ENCODE assay signal across 8 cellular contexts in genomic region chrX:154458954-154459829, GRCh38. TPM values are rescaled to one million over a fixed set of nuclear protein-coding genes. Genes with fewer than 3 reads are reported as not detected.
A peak's percentile ranks its signal among the peaks of the same experiment; 100 is the strongest.
DNase-seq lines count a peak whose midpoint lies in the region; ATAC-seq, FAIRE-seq and TF ChIP-seq lines count a peak whose summit lies in the region.

No MANE protein-coding gene starts in this region.

- H3K27me3 ChIP-seq in GM12878 (replicated peaks in 1 of 2; ENCODE audit: control insufficient read depth in 2 of 2, insufficient read depth in 2 of 2, low read length in 1 of 2): no peaks in the 10 kb centered on the region
- no peaks in the 10 kb centered on the region for H3K27me3 ChIP-seq in keratinocyte (ENCODE audit: control insufficient read depth, extremely low read depth, insufficient read depth, low read length)

- H3K79me2 ChIP-seq in GM12878 (ENCODE audit: control insufficient read depth, insufficient read depth, low read length) (peaks cover 9% of the 10 kb centered on the region), keratinocyte (ENCODE audit: control insufficient read depth, insufficient read depth, low read length) (peaks cover 8% of the 10 kb centered on the region)

- ATAC-seq in GM12878: peak; percentile 81
- peak; percentile 52 to 61 for ATAC-seq in stimulated activated naive B cell treated with anti-CD40 and anti-IgM and Interleukin-4, amounts not matched to agents 10 μg/mL and 1 μg/mL and 100 μg/mL, for 72 hours (replicated peaks)

- no TSS peak for BruUV-seq in GM12878 (replicated peaks; lab: Mats Ljungman, UMichigan)

- peak overlapping the region; percentile 82 for H3K27ac Mint-ChIP-seq in stimulated activated naive B cell treated with anti-CD40 and anti-IgM and Interleukin-4, amounts not matched to agents 10 μg/mL and 1 μg/mL and 100 μg/mL, for 72 hours

- no peak for TF ChIP-seq RAD21 in GM12878 (IDR thresholded peaks at IDR 0.05; ENCODE audit: insufficient read depth, low read depth, low read length)

- H3K9me3 Mint-ChIP-seq in stimulated activated naive B cell treated with anti-CD40 and anti-IgM and Interleukin-4, amounts not matched to agents 10 μg/mL and 1 μg/mL and 100 μg/mL, for 72 hours: peaks cover 0 to 5% of the 10 kb centered on the region in 2 donors

- H3K4me1 Mint-ChIP-seq in stimulated activated naive B cell treated with anti-CD40 and anti-IgM and Interleukin-4, amounts not matched to agents 10 μg/mL and 1 μg/mL and 100 μg/mL, for 72 hours: peaks cover 13 to 21% of the 10 kb centered on the region in 2 donors

- H3K4me3 Mint-ChIP-seq in stimulated activated naive B cell treated with anti-CD40 and anti-IgM and Interleukin-4, amounts not matched to agents 10 μg/mL and 1 μg/mL and 100 μg/mL, for 72 hours: peak overlapping the region; percentile 83 to 86

- no peaks in the 10 kb centered on the region for H3K9me1 ChIP-seq in keratinocyte (ENCODE audit: control insufficient read depth, extremely low read depth, insufficient read depth, low read length)

- H2AFZ ChIP-seq in GM12878 (ENCODE audit: control insufficient read depth, low read depth, low read length) (no peak overlapping the region), keratinocyte (ENCODE audit: control insufficient read depth, low read length) (no peak overlapping the region)

- H3K9me3 ChIP-seq in GM12878 (replicated peaks; ENCODE audit: control insufficient read depth, insufficient read depth, low read length) (no peaks in the 10 kb centered on the region; the same call in 2 of the 3 replicates), keratinocyte (ENCODE audit: control insufficient read depth, low read depth, low read length) (no peaks in the 10 kb centered on the region)

- H3K4me1 ChIP-seq in GM12878 (ENCODE audit: control insufficient read depth, insufficient read depth, low read length) (no peaks in the 10 kb centered on the region), keratinocyte (ENCODE audit: control insufficient read depth, extremely low read depth, insufficient read depth, low read length) (peaks cover 4% of the 10 kb centered on the region)

- peak; percentile 36 for DNase-seq in GM03348 (ENCODE audit: low spot score)
- DNase-seq in NCI-H1436 treated with DMSO at 0.1 percent for 48 hours (lab: John Stamatoyannopoulos, UW): peak; percentile 6
- DNase-seq in GM12878 (ENCODE audit: low read depth, low spot score): no peak
- no peak for DNase-seq in keratinocyte (ENCODE audit: low read depth, low spot score)
- DNase-seq in stimulated activated naive B cell treated with anti-CD40 and anti-IgM and Interleukin-4, amounts not matched to agents 10 μg/mL and 1 μg/mL and 100 μg/mL, for 72 hours: no peak
- no peak for DNase-seq in OCI-M2 (lab: John Stamatoyannopoulos, UW; ENCODE audit: unreplicated experiment)
- no peak for DNase-seq in HTR-8/SVneo (ENCODE audit: insufficient read length, low spot score)
- no peak for DNase-seq in DMS114 treated with DMSO at 0.1 percent for 48 hours (lab: John Stamatoyannopoulos, UW; ENCODE audit: unreplicated experiment)

- TF ChIP-seq CTCF in GM12878 (IDR thresholded peaks at IDR 0.05 in 2 of 3, conservative IDR thresholded peaks at IDR 0.05 in 1 of 3; ENCODE audit: control insufficient read depth in 2 of 3, extremely low read depth in 1 of 3, insufficient read depth in 1 of 3, low read depth in 3 of 3, low read length in 3 of 3) (no peak), keratinocyte (optimal IDR thresholded peaks at IDR 0.05 in 1 of 3, IDR thresholded peaks at IDR 0.05 in 1 of 3, conservative IDR thresholded peaks at IDR 0.05 in 1 of 3; ENCODE audit: extremely low read depth in 1 of 3, insufficient read depth in 2 of 3, low read length in 3 of 3) (no peak)

- SMC1A ChIA-PET in GM12878 (lab: Charles Lee; ENCODE audit: uncharacterized antibody, unreplicated experiment): interaction anchor here (1.0 kb wide), 1 partner anchor 68 kb away, joined by 3 read pairs; no protein-coding TSS in a partner anchor

- RAD21 ChIA-PET in GM12878 (lab: Charles Lee; ENCODE audit: unreplicated experiment): no interaction called here

- H3K27ac ChIP-seq in GM12878 (ENCODE audit: control insufficient read depth, insufficient read depth) (no peak overlapping the region), keratinocyte (ENCODE audit: control insufficient read depth, insufficient read depth, low read length) (no peak overlapping the region)

- no peaks in the 10 kb centered on the region for H4K20me1 ChIP-seq in GM12878 (ENCODE audit: control insufficient read depth, insufficient read depth)
- H4K20me1 ChIP-seq in keratinocyte (ENCODE audit: control insufficient read depth, extremely low read depth, insufficient read depth, low read length): no peaks in the 10 kb centered on the region

- TF ChIP-seq EP300 in GM12878 (IDR thresholded peaks at IDR 0.05; ENCODE audit: borderline replicate concordance in 1 of 2, control insufficient read depth in 1 of 2, low read depth in 2 of 2, low read length in 2 of 2): no peak

- POLR2A ChIA-PET in GM12878 (lab: Charles Lee): interaction anchor here (0.8 to 0.9 kb wide), 4 partner anchors 13 to 28 kb away, joined by 3 to 4 read pairs (median 4); partner anchors contain the start of gene UBL4A

- CTCF ChIA-PET in GM12878 (lab: Yijun Ruan, JAX): interaction anchor here (1.2 to 1.4 kb wide), 2 partner anchors 68 to 86 kb away, joined by 3 to 4 read pairs; no protein-coding TSS in a partner anchor

- no peaks in the 10 kb centered on the region for H3K27me3 Mint-ChIP-seq in stimulated activated naive B cell treated with anti-CD40 and anti-IgM and Interleukin-4, amounts not matched to agents 10 μg/mL and 1 μg/mL and 100 μg/mL, for 72 hours

- H3K4me2 ChIP-seq in GM12878 (ENCODE audit: control insufficient read depth, insufficient read depth): peak overlapping the region; percentile 54
- H3K4me2 ChIP-seq in keratinocyte (ENCODE audit: control insufficient read depth, extremely low read depth, insufficient read depth, low read depth, low read length): peak overlapping the region; percentile 66

- no peak for TF ChIP-seq POLR2A in GM12878 (IDR thresholded peaks at IDR 0.05; ENCODE audit: low read depth, low read length)

- in situ Hi-C loops in GM12878 (cut with MboI): no loop called here

- dilution Hi-C loops in keratinocyte (cut with MboI; ENCODE audit: extremely low pct_ligation_motif_present, low sequenced_read_pairs): no loop called here

- H3K36me3 ChIP-seq in GM12878 (ENCODE audit: control insufficient read depth in 2 of 2, insufficient read depth in 2 of 2, low read length in 1 of 2): no peaks in the 10 kb centered on the region
- peaks cover 0 to 3% of the 10 kb centered on the region in 2 experiments for H3K36me3 ChIP-seq in keratinocyte (ENCODE audit: control insufficient read depth in 2 of 2, extremely low read depth in 1 of 2, insufficient read depth in 2 of 2, low read length in 2 of 2)

- intact Hi-C loops in GM12878 (cut with micrococcal nuclease; ENCODE audit: unreplicated experiment): no loop called here

- H3K4me3 ChIP-seq in GM12878: peak overlapping the region; percentile 77
- peak overlapping the region; percentile 48 to 62 (median 51) for H3K4me3 ChIP-seq in keratinocyte (ENCODE audit: control insufficient read depth in 2 of 3, extremely low read depth in 1 of 3, insufficient read depth in 2 of 3, low read depth in 1 of 3, low read length in 3 of 3)

- FAIRE-seq in GM12878 (lab: Jason Lieb, UNC): no peak
- FAIRE-seq in keratinocyte (lab: Jason Lieb, UNC): no peak
- FAIRE-seq in HTR-8/SVneo (lab: Jason Lieb, UNC): no peak

- 27% methylated on average over 11 of the region's 16 CpGs for WGBS in GM12878 (ENCODE audit: insufficient coverage, insufficient replicate concordance, low lambda C conversion rate, missing lambda C conversion rate)

- H3K9ac ChIP-seq in GM12878 (ENCODE audit: control insufficient read depth, insufficient read depth, low read length) (peak overlapping the region; percentile 56), keratinocyte (ENCODE audit: control insufficient read depth, extremely low read depth, insufficient read depth, low read length) (peak overlapping the region; percentile 41)

- peaks cover 15 to 20% of the 10 kb centered on the region in 2 donors for H3K36me3 Mint-ChIP-seq in stimulated activated naive B cell treated with anti-CD40 and anti-IgM and Interleukin-4, amounts not matched to agents 10 μg/mL and 1 μg/mL and 100 μg/mL, for 72 hours

RNA-seq across cellular contexts. Expression of gene PLXNA3, which starts 1.1 kb away (rescaled TPM):
- 41.6 and 54.9 TPM in 2 replicates for total RNA-seq in GM12878 (2013; cell fraction: nucleolus; rRNA removed)
- total RNA-seq in GM12878 (2014; rRNA removed) (2.7 and 3.6 TPM in 2 replicates), GM12878 (2014; rRNA removed; fragmentation: Illumina TruSeq; extraction: Trizol) (3.3 and 3.7 TPM in 2 replicates), GM12878 (2021) (19.2 and 26.8 TPM in 2 replicates)
- polyA plus RNA-seq in GM12878 (2011; ENCODE audit: low read depth): 10.4 TPM
- polyA plus RNA-seq in GM12878 (2011; rRNA removed) (3.2 and 11.0 TPM in 2 replicates), GM12878 (2014; fragmentation: Illumina TruSeq; extraction: Trizol) (4.8 and 10.8 TPM in 2 replicates), GM12878 (2014; fragmentation: Nextera tagmentation; extraction: Ambion mirVana) (under 1 TPM; 0.26 to 0.32 TPM), GM12878 (2014; rRNA removed) (14.5 and 20.1 TPM in 2 replicates), GM12878 (2016; fragmentation: Nextera tagmentation; extraction: Ambion mirVana) (1 to 10 TPM; 3.0 to 3.4 TPM), keratinocyte (7.6 to 14.2 TPM (median 13.0 TPM) in 3 replicates)
- polyA plus RNA-seq in GM12878 (2011; cell fraction: cytosol; rRNA removed): 6.7 and 10.4 TPM in 2 replicates
- 220 and 271 TPM in 2 replicates for polyA plus RNA-seq in GM12878 (2011; cell fraction: nucleus; rRNA removed)
- 33.0 and 34.0 TPM in 2 replicates for polyA plus RNA-seq in GM12878 (2012)
- polyA minus RNA-seq in GM12878 (2011; rRNA and poly(A)+ RNA removed): 8.2 and 8.3 TPM in 2 replicates
- polyA minus RNA-seq in GM12878 (2011; cell fraction: cytosol; rRNA and poly(A)+ RNA removed): 3.1 and 5.4 TPM in 2 replicates
- polyA minus RNA-seq in GM12878 (2011; cell fraction: nucleus; rRNA and poly(A)+ RNA removed): 38.1 and 60.4 TPM in 2 replicates
- polyA plus RNA-seq in keratinocyte (2011; ENCODE audit: low read depth): 4.0 TPM
- 4.0 and 5.3 TPM in 2 replicates for polyA plus RNA-seq in keratinocyte (2011; cell fraction: cytosol; rRNA removed)
- polyA plus RNA-seq in keratinocyte (2011; cell fraction: nucleus; rRNA removed): 71.8 and 104 TPM in 2 replicates
- 11.7 and 20.8 TPM in 2 replicates for polyA plus RNA-seq in keratinocyte (2012; ENCODE audit: low replicate concordance)
- 21.9 to 111 TPM (median 32.0 TPM) in 3 replicates for polyA minus RNA-seq in keratinocyte
- 8.8 TPM for polyA minus RNA-seq in keratinocyte (2011; cell fraction: cytosol; rRNA and poly(A)+ RNA removed)
- 47.2 and 62.8 TPM in 2 replicates for polyA minus RNA-seq in keratinocyte (2011; cell fraction: nucleus; rRNA and poly(A)+ RNA removed)

RNA-seq across cellular contexts. Expression of gene FAM50A, which starts 15.3 kb away (rescaled TPM):
- 24.0 and 37.5 TPM in 2 replicates for total RNA-seq in GM12878 (2013; cell fraction: nucleolus; rRNA removed)
- total RNA-seq in GM12878 (2014; rRNA removed): 25.8 and 32.1 TPM in 2 replicates
- 37.0 and 39.5 TPM in 2 replicates for total RNA-seq in GM12878 (2014; rRNA removed; fragmentation: Illumina TruSeq; extraction: Trizol)
- total RNA-seq in GM12878 (2021): 44.3 and 46.7 TPM in 2 replicates
- polyA plus RNA-seq in GM12878 (2011; ENCODE audit: low read depth): 36.1 TPM
- polyA plus RNA-seq in GM12878 (2011; rRNA removed): 23.0 and 30.2 TPM in 2 replicates
- 28.7 and 33.2 TPM in 2 replicates for polyA plus RNA-seq in GM12878 (2011; cell fraction: cytosol; rRNA removed)
- polyA plus RNA-seq in GM12878 (2011; cell fraction: nucleus; rRNA removed): 82.3 and 87.7 TPM in 2 replicates
- 53.3 and 57.8 TPM in 2 replicates for polyA plus RNA-seq in GM12878 (2012)
- 32.9 and 43.9 TPM in 2 replicates for polyA plus RNA-seq in GM12878 (2014; fragmentation: Illumina TruSeq; extraction: Trizol)
- polyA plus RNA-seq in GM12878 (2014; fragmentation: Nextera tagmentation; extraction: Ambion mirVana): 1 to 10 TPM; 4.2 to 5.4 TPM
- polyA plus RNA-seq in GM12878 (2014; rRNA removed): 45.8 and 51.3 TPM in 2 replicates
- polyA plus RNA-seq in GM12878 (2016; fragmentation: Nextera tagmentation; extraction: Ambion mirVana): 10 to 100 TPM; 20.4 to 40.9 TPM
- 24.0 and 28.1 TPM in 2 replicates for polyA minus RNA-seq in GM12878 (2011; rRNA and poly(A)+ RNA removed)
- polyA minus RNA-seq in GM12878 (2011; cell fraction: cytosol; rRNA and poly(A)+ RNA removed): 9.5 and 11.9 TPM in 2 replicates
- polyA minus RNA-seq in GM12878 (2011; cell fraction: nucleus; rRNA and poly(A)+ RNA removed): 14.5 and 24.8 TPM in 2 replicates
- polyA plus RNA-seq in keratinocyte: 34.0 to 40.0 TPM (median 35.7 TPM) in 3 replicates
- 51.4 TPM for polyA plus RNA-seq in keratinocyte (2011; ENCODE audit: low read depth)
- polyA plus RNA-seq in keratinocyte (2011; cell fraction: cytosol; rRNA removed): 25.8 and 41.6 TPM in 2 replicates
- 55.3 and 58.4 TPM in 2 replicates for polyA plus RNA-seq in keratinocyte (2011; cell fraction: nucleus; rRNA removed)
- 44.4 and 54.1 TPM in 2 replicates for polyA plus RNA-seq in keratinocyte (2012; ENCODE audit: low replicate concordance)
- polyA minus RNA-seq in keratinocyte: 20.9 to 32.1 TPM (median 31.1 TPM) in 3 replicates
- polyA minus RNA-seq in keratinocyte (2011; cell fraction: cytosol; rRNA and poly(A)+ RNA removed): 16.1 TPM
- polyA minus RNA-seq in keratinocyte (2011; cell fraction: nucleus; rRNA and poly(A)+ RNA removed): 13.3 and 15.1 TPM in 2 replicates

RNA-seq across cellular contexts. Expression of gene LAGE3, which starts 19.9 kb away (rescaled TPM):
- total RNA-seq in GM12878 (2013; cell fraction: nucleolus; rRNA removed): 0.96 TPM in 1 of 2 replicates, not detected in the other
- 32.0 and 34.6 TPM in 2 replicates for total RNA-seq in GM12878 (2014; rRNA removed)
- total RNA-seq in GM12878 (2014; rRNA removed; fragmentation: Illumina TruSeq; extraction: Trizol): 8.9 and 9.5 TPM in 2 replicates
- 26.2 and 27.6 TPM in 2 replicates for total RNA-seq in GM12878 (2021)
- 17.0 TPM for polyA plus RNA-seq in GM12878 (2011; ENCODE audit: low read depth)
- polyA plus RNA-seq in GM12878 (2011; rRNA removed): 6.1 and 11.8 TPM in 2 replicates
- polyA plus RNA-seq in GM12878 (2011; cell fraction: cytosol; rRNA removed): 19.7 and 23.9 TPM in 2 replicates
- 14.8 and 16.4 TPM in 2 replicates for polyA plus RNA-seq in GM12878 (2011; cell fraction: nucleus; rRNA removed)
- polyA plus RNA-seq in GM12878 (2012): 19.0 and 19.9 TPM in 2 replicates
- polyA plus RNA-seq in GM12878 (2014; fragmentation: Illumina TruSeq; extraction: Trizol): 1.0 and 6.4 TPM in 2 replicates
- 10 to 100 TPM in 1 of 2 experiments, 1 to 10 TPM in 1; 5.3 to 10.2 TPM for polyA plus RNA-seq in GM12878 (2014; fragmentation: Nextera tagmentation; extraction: Ambion mirVana)
- 28.5 and 31.7 TPM in 2 replicates for polyA plus RNA-seq in GM12878 (2014; rRNA removed)
- 10 to 100 TPM; 62.8 to 63.7 TPM for polyA plus RNA-seq in GM12878 (2016; fragmentation: Nextera tagmentation; extraction: Ambion mirVana)
- 2.2 and 5.6 TPM in 2 replicates for polyA minus RNA-seq in GM12878 (2011; rRNA and poly(A)+ RNA removed)
- polyA minus RNA-seq in GM12878 (2011; cell fraction: cytosol; rRNA and poly(A)+ RNA removed): 3.4 and 3.5 TPM in 2 replicates
- polyA minus RNA-seq in GM12878 (2011; cell fraction: nucleus; rRNA and poly(A)+ RNA removed): 1.7 and 2.2 TPM in 2 replicates
- polyA plus RNA-seq in keratinocyte: 6.3 to 11.4 TPM (median 9.3 TPM) in 3 replicates
- polyA plus RNA-seq in keratinocyte (2011; ENCODE audit: low read depth): 3.3 TPM
- 6.4 and 9.9 TPM in 2 replicates for polyA plus RNA-seq in keratinocyte (2011; cell fraction: cytosol; rRNA removed)
- 2.3 and 2.8 TPM in 2 replicates for polyA plus RNA-seq in keratinocyte (2011; cell fraction: nucleus; rRNA removed)
- 13.8 and 14.4 TPM in 2 replicates for polyA plus RNA-seq in keratinocyte (2012; ENCODE audit: low replicate concordance)
- 2.7 to 4.3 TPM (median 3.4 TPM) in 3 replicates for polyA minus RNA-seq in keratinocyte
- 14.6 TPM for polyA minus RNA-seq in keratinocyte (2011; cell fraction: cytosol; rRNA and poly(A)+ RNA removed)
- polyA minus RNA-seq in keratinocyte (2011; cell fraction: nucleus; rRNA and poly(A)+ RNA removed): 1.4 TPM in 2 replicates

RNA-seq across cellular contexts. Expression of gene GDI1, which starts 22.2 kb away (rescaled TPM):
- 91.6 and 109 TPM in 2 replicates for total RNA-seq in GM12878 (2013; cell fraction: nucleolus; rRNA removed)
- 46.6 and 59.9 TPM in 2 replicates for total RNA-seq in GM12878 (2014; rRNA removed)
- total RNA-seq in GM12878 (2014; rRNA removed; fragmentation: Illumina TruSeq; extraction: Trizol): 22.2 and 22.7 TPM in 2 replicates
- 57.9 and 61.3 TPM in 2 replicates for total RNA-seq in GM12878 (2021)
- polyA plus RNA-seq in GM12878 (2011; ENCODE audit: low read depth): 57.8 TPM
- polyA plus RNA-seq in GM12878 (2011; rRNA removed): 48.1 and 102 TPM in 2 replicates
- polyA plus RNA-seq in GM12878 (2011; cell fraction: cytosol; rRNA removed): 113 and 125 TPM in 2 replicates
- polyA plus RNA-seq in GM12878 (2011; cell fraction: nucleus; rRNA removed): 509 and 553 TPM in 2 replicates
- 87.7 and 105 TPM in 2 replicates for polyA plus RNA-seq in GM12878 (2012)
- polyA plus RNA-seq in GM12878 (2014; fragmentation: Illumina TruSeq; extraction: Trizol): 45.1 and 64.1 TPM in 2 replicates
- polyA plus RNA-seq in GM12878 (2014; fragmentation: Nextera tagmentation; extraction: Ambion mirVana): 1 to 10 TPM in 1 of 2 experiments, under 1 TPM in 1; 0.92 to 4.3 TPM
- 82.1 and 101 TPM in 2 replicates for polyA plus RNA-seq in GM12878 (2014; rRNA removed)
- polyA plus RNA-seq in GM12878 (2016; fragmentation: Nextera tagmentation; extraction: Ambion mirVana): 10 to 100 TPM; 34.5 to 39.3 TPM
- 45.4 and 61.3 TPM in 2 replicates for polyA minus RNA-seq in GM12878 (2011; rRNA and poly(A)+ RNA removed)
- polyA minus RNA-seq in GM12878 (2011; cell fraction: cytosol; rRNA and poly(A)+ RNA removed): 28.1 and 28.3 TPM in 2 replicates
- polyA minus RNA-seq in GM12878 (2011; cell fraction: nucleus; rRNA and poly(A)+ RNA removed): 51.5 and 71.2 TPM in 2 replicates
- 61.8 to 96.4 TPM (median 75.3 TPM) in 3 replicates for polyA plus RNA-seq in keratinocyte
- polyA plus RNA-seq in keratinocyte (2011; ENCODE audit: low read depth): 121 TPM
- 63.8 and 89.3 TPM in 2 replicates for polyA plus RNA-seq in keratinocyte (2011; cell fraction: cytosol; rRNA removed)
- 208 and 226 TPM in 2 replicates for polyA plus RNA-seq in keratinocyte (2011; cell fraction: nucleus; rRNA removed)
- 69.4 and 104 TPM in 2 replicates for polyA plus RNA-seq in keratinocyte (2012; ENCODE audit: low replicate concordance)
- 58.3 to 118 TPM (median 73.8 TPM) in 3 replicates for polyA minus RNA-seq in keratinocyte
- 62.0 TPM for polyA minus RNA-seq in keratinocyte (2011; cell fraction: cytosol; rRNA and poly(A)+ RNA removed)
- polyA minus RNA-seq in keratinocyte (2011; cell fraction: nucleus; rRNA and poly(A)+ RNA removed): 40.1 and 44.4 TPM in 2 replicates

RNA-seq across cellular contexts. Expression of gene UBL4A, which starts 27.2 kb away (rescaled TPM):
- total RNA-seq in GM12878 (2013; cell fraction: nucleolus; rRNA removed): 9.6 and 12.4 TPM in 2 replicates
- total RNA-seq in GM12878 (2014; rRNA removed) (44.2 and 45.6 TPM in 2 replicates), GM12878 (2014; rRNA removed; fragmentation: Illumina TruSeq; extraction: Trizol) (24.7 and 26.0 TPM in 2 replicates), GM12878 (2021) (34.3 and 38.0 TPM in 2 replicates)
- polyA plus RNA-seq in GM12878 (2011; ENCODE audit: low read depth): 7.4 TPM
- polyA plus RNA-seq in GM12878 (2011; rRNA removed) (14.4 and 20.4 TPM in 2 replicates), GM12878 (2014; fragmentation: Illumina TruSeq; extraction: Trizol) (12.2 and 30.0 TPM in 2 replicates), GM12878 (2014; fragmentation: Nextera tagmentation; extraction: Ambion mirVana) (1 to 10 TPM; 4.2 to 7.0 TPM), GM12878 (2014; rRNA removed) (41.1 and 43.1 TPM in 2 replicates), GM12878 (2016; fragmentation: Nextera tagmentation; extraction: Ambion mirVana) (10 to 100 TPM; 49.8 to 49.9 TPM), keratinocyte (15.2 to 26.7 TPM (median 20.4 TPM) in 3 replicates)
- polyA plus RNA-seq in GM12878 (2011; cell fraction: cytosol; rRNA removed): 34.6 and 48.8 TPM in 2 replicates
- polyA plus RNA-seq in GM12878 (2011; cell fraction: nucleus; rRNA removed): 30.8 and 32.9 TPM in 2 replicates
- 14.7 and 18.8 TPM in 2 replicates for polyA plus RNA-seq in GM12878 (2012)
- 14.3 and 29.7 TPM in 2 replicates for polyA minus RNA-seq in GM12878 (2011; rRNA and poly(A)+ RNA removed)
- 13.2 and 16.3 TPM in 2 replicates for polyA minus RNA-seq in GM12878 (2011; cell fraction: cytosol; rRNA and poly(A)+ RNA removed)
- 11.8 and 18.9 TPM in 2 replicates for polyA minus RNA-seq in GM12878 (2011; cell fraction: nucleus; rRNA and poly(A)+ RNA removed)
- polyA plus RNA-seq in keratinocyte (2011; ENCODE audit: low read depth): 6.4 TPM
- 17.7 and 25.1 TPM in 2 replicates for polyA plus RNA-seq in keratinocyte (2011; cell fraction: cytosol; rRNA removed)
- 10.3 and 13.2 TPM in 2 replicates for polyA plus RNA-seq in keratinocyte (2011; cell fraction: nucleus; rRNA removed)
- polyA plus RNA-seq in keratinocyte (2012; ENCODE audit: low replicate concordance): 16.5 and 25.0 TPM in 2 replicates
- 18.1 to 23.2 TPM (median 22.4 TPM) in 3 replicates for polyA minus RNA-seq in keratinocyte
- 31.3 TPM for polyA minus RNA-seq in keratinocyte (2011; cell fraction: cytosol; rRNA and poly(A)+ RNA removed)
- 8.1 and 10.2 TPM in 2 replicates for polyA minus RNA-seq in keratinocyte (2011; cell fraction: nucleus; rRNA and poly(A)+ RNA removed)

Comparison
In these comparisons a context has a peak if more than half of its experiments do, and no peak if none do; other contexts are left out.
1. DNase-seq: peak in GM03348 (single experiment) and NCI-H1436 treated with DMSO at 0.1 percent for 48 hours (single experiment); none in GM12878 (single experiment), keratinocyte (single experiment), stimulated activated naive B cell treated with anti-CD40 and anti-IgM and Interleukin-4, amounts not matched to agents 10 μg/mL and 1 μg/mL and 100 μg/mL, for 72 hours (single experiment), OCI-M2 (single experiment), HTR-8/SVneo (single experiment) and DMS114 treated with DMSO at 0.1 percent for 48 hours (single experiment).